Comparison of ENCODE assay signal across 22 cellular contexts in genomic region chr2:100066246-100066645, GRCh38.
DNase-seq lines count a peak whose midpoint lies in the region; ATAC-seq and TF ChIP-seq lines count a peak whose summit lies in the region.
"Had no signal": no experiment of that assay in that cellular context is flagged by ENCODE, and none has a peak within 500 bp of the region (broad histone marks: within the 10 kb centered on the region; RNA-seq: fewer than 3 reads in every experiment).

No MANE protein-coding gene starts in this region.

- no peaks in the 10 kb centered on the region for H4K20me1 ChIP-seq in Karpas-422 (ENCODE audit: insufficient read depth, low read depth, low read length)

- no peaks in the 10 kb centered on the region for H3K9me2 ChIP-seq in Karpas-422 (replicated peaks; ENCODE audit: insufficient read depth, low read length)

- H3K4me3 Mint-ChIP-seq in stimulated activated naive B cell treated with anti-CD40 and anti-IgM and Interleukin-4, amounts not matched to agents 10 μg/mL and 1 μg/mL and 100 μg/mL, for 72 hours, result no peak overlapping the region
- H3K4me3 Mint-ChIP-seq: CD4-positive, alpha-beta T cell had no signal

- intact Hi-C loops in thyroid gland (cut with DNase I), result no loop called here

- H3K27ac Mint-ChIP-seq in stimulated activated naive B cell treated with anti-CD40 and anti-IgM and Interleukin-4, amounts not matched to agents 10 μg/mL and 1 μg/mL and 100 μg/mL, for 72 hours, result peak overlapping the region; percentile 6
- H3K27ac Mint-ChIP-seq: CD4-positive, alpha-beta T cell had no signal

- H2AFZ ChIP-seq in Karpas-422 (ENCODE audit: low read length), result no peak overlapping the region

- H3K4me1 ChIP-seq in Karpas-422 (ENCODE audit: low read length), result peaks cover 33% of the 10 kb centered on the region
- H3K4me1 ChIP-seq in thyroid gland, result no peaks in the 10 kb centered on the region
- H3K4me1 ChIP-seq: Caco-2 had no signal

- H3K27ac ChIP-seq in Karpas-422 (ENCODE audit: low read length) (0 out of 2 replicates have a peak overlapping the region, but pooled peaks have one; percentile 2), thyroid gland (no peak overlapping the region)

- H3K4me1 Mint-ChIP-seq in stimulated activated naive B cell treated with anti-CD40 and anti-IgM and Interleukin-4, amounts not matched to agents 10 μg/mL and 1 μg/mL and 100 μg/mL, for 72 hours, result peaks cover 54 to 90% of the 10 kb centered on the region in 2 donors

- H3K4me3 ChIP-seq in Karpas-422 (ENCODE audit: low read length), result no peak overlapping the region
- no peak overlapping the region for H3K4me3 ChIP-seq in thyroid gland (replicated peaks in 1 of 3)

- H3K4me2 ChIP-seq in Karpas-422 (ENCODE audit: low read depth, low read length, poor library complexity, severe bottlenecking), result peak overlapping the region; percentile 25

- 50 to 54% methylated on average over 3 of the region's 3 CpGs for WGBS in thyroid gland, 2 donors

- H3K36me3 ChIP-seq in Karpas-422 (ENCODE audit: insufficient read depth, low read length) (no peaks in the 10 kb centered on the region), thyroid gland (no peaks in the 10 kb centered on the region)

- no peaks in the 10 kb centered on the region for H3K27me3 ChIP-seq in Karpas-422 (ENCODE audit: low read length)
- no peaks in the 10 kb centered on the region for H3K27me3 ChIP-seq in thyroid gland

- DNase-seq in NOMO-1 treated with DMSO at 0.1 percent for 48 hours (lab: John Stamatoyannopoulos, UW; ENCODE audit: unreplicated experiment) (peak; percentile 33), NOMO-1 treated with dmso at 0.1 percent for 144 hours (lab: John Stamatoyannopoulos, UW; ENCODE audit: unreplicated experiment) (no peak), Karpas-422 (no peak), left lobe of liver (ENCODE audit: low spot score) (no peak), thyroid gland (no peak), NCI-H748 treated with DMSO at 0.1 percent for 48 hours (lab: John Stamatoyannopoulos, UW) (no peak)
- DNase-seq in stimulated activated naive B cell treated with anti-CD40 and anti-IgM and Interleukin-4, amounts not matched to agents 10 μg/mL and 1 μg/mL and 100 μg/mL, for 72 hours, result no peak
- no peak for DNase-seq in activated effector memory CD4-positive, alpha-beta T cell treated with anti-CD3 and anti-CD28 coated beads, Interleukin-2, amount 50 U/mL, for 16 hours
- DNase-seq: Caco-2; CD4-positive, alpha-beta T cell; GDM1; H7; NCI-H1105 treated with DMSO at 0.1 percent for 48 hours; NCI-H187; NCI-H2107; NCI-H226; NCI-H524 treated with DMSO at 0.1 percent for 48 hours; NK-92 treated with Interleukin-12 subunit alpha and Interleukin-12 subunit beta, amount 100 ng/mL, for 24 hours; PC-3; RPMI8226; SIG-M5 had no signal

- no peak for TF ChIP-seq CTCF in thyroid gland (IDR thresholded peaks at IDR 0.05)

- no peaks in the 10 kb centered on the region for H3K9me3 ChIP-seq in Karpas-422 (ENCODE audit: low read length)
- no peaks in the 10 kb centered on the region for H3K9me3 ChIP-seq in thyroid gland

- no peaks in the 10 kb centered on the region for H3K27me3 Mint-ChIP-seq in stimulated activated naive B cell treated with anti-CD40 and anti-IgM and Interleukin-4, amounts not matched to agents 10 μg/mL and 1 μg/mL and 100 μg/mL, for 72 hours
- H3K27me3 Mint-ChIP-seq: CD4-positive, alpha-beta T cell had no signal

- ATAC-seq in left lobe of liver, result peak; percentile 51
- no peak for ATAC-seq in stimulated activated naive B cell treated with anti-CD40 and anti-IgM and Interleukin-4, amounts not matched to agents 10 μg/mL and 1 μg/mL and 100 μg/mL, for 72 hours (replicated peaks)
- ATAC-seq: PC-3, SK-N-SH treated with all-trans-retinoic acid at 6 μM for 48 hours had no signal

- H3K9ac ChIP-seq in Karpas-422 (ENCODE audit: low read length), result no peak overlapping the region

- H3K79me2 ChIP-seq in Karpas-422 (ENCODE audit: low read length), result peaks cover 16% of the 10 kb centered on the region

- peaks cover 5 to 8% of the 10 kb centered on the region in 2 donors for H3K9me3 Mint-ChIP-seq in stimulated activated naive B cell treated with anti-CD40 and anti-IgM and Interleukin-4, amounts not matched to agents 10 μg/mL and 1 μg/mL and 100 μg/mL, for 72 hours

- no peak for TF ChIP-seq POLR2A in thyroid gland (IDR thresholded peaks at IDR 0.05)

- peaks cover 34 to 69% of the 10 kb centered on the region in 2 donors for H3K36me3 Mint-ChIP-seq in stimulated activated naive B cell treated with anti-CD40 and anti-IgM and Interleukin-4, amounts not matched to agents 10 μg/mL and 1 μg/mL and 100 μg/mL, for 72 hours
